19 cellular contexts compared by ENCODE assay signal in the genomic region with DNA sequence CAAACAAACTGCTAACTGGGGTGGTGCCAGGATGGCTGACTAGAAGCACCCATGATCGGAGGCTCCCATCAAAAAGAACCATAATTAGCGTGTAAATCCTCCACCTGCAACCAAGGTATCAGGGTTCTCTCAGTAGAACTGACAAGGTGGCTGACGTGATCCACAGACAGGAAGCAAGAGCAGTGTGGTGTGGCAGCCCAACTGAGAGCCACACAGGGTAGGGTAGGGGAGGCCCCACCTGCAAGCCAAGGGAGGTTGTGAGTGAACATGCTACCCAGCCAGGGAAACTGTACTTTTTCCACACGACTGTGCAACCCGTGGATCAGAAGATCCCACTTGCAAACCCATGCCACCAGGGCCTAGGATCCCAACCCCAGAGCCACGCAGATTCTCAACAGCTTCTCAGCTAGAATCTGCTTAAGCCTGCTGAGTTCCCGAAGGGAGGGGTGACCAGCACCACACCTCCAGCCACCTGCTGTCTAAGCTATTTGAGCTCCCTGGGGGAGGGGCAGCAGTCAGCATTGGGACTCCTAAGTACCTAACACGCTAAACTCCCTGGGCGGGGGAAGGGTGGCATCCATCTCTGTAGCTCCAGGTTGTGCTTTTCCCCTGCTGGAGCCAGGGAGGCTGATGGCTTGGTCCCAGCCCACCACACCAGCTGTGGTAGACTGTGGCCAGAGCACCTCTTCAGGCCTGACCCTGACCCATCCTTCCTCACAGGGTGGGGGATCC.
DNase-seq lines count a peak whose midpoint lies in the region; ATAC-seq, FAIRE-seq and TF ChIP-seq lines count a peak whose summit lies in the region.
"Had no signal": no experiment of that assay in that cellular context is flagged by ENCODE, and none has a peak within 500 bp of the region (broad histone marks: within the 10 kb centered on the region; RNA-seq: fewer than 3 reads in every experiment).

No MANE protein-coding gene starts in this region.

- no peak for TF ChIP-seq RAD21 in H1 (IDR thresholded peaks at IDR 0.05 in 1 of 2, conservative IDR thresholded peaks at IDR 0.05 in 1 of 2; ENCODE audit: low read depth in 2 of 2, low read length in 2 of 2)

- peaks cover 0 to 6% (median 2%) of the 10 kb centered on the region in 4 experiments; a peak in 6 of 7 replicates for H3K4me1 ChIP-seq in H1 (replicated peaks in 1 of 4; ENCODE audit: control insufficient read depth in 3 of 4, insufficient read depth in 4 of 4, low read length in 3 of 4)

- H3K79me2 ChIP-seq in H1 (ENCODE audit: control insufficient read depth in 1 of 2, insufficient read depth in 2 of 2, low read length in 2 of 2), result no peaks in the 10 kb centered on the region

- no peaks in the 10 kb centered on the region for H3K36me3 ChIP-seq in H1 (ENCODE audit: control insufficient read depth in 2 of 4, insufficient read depth in 4 of 4, low read length in 3 of 4)
- H3K36me3 ChIP-seq: thoracic aorta had no signal

- DNase-seq in DMS53 (lab: John Stamatoyannopoulos, UW) (peak; percentile 46), DMS53 treated with DMSO at 0.1 percent for 48 hours (lab: John Stamatoyannopoulos, UW; ENCODE audit: unreplicated experiment) (no peak), NCI-H510A treated with DMSO at 0.1 percent for 48 hours (lab: John Stamatoyannopoulos, UW) (peak; percentile 29), H1 (ENCODE audit: low read depth in 1 of 2, low spot score in 2 of 2) (peak in 1 of 2 experiments; percentile 54), Ammon's horn (ENCODE audit: low spot score) (no peak), medulla oblongata (ENCODE audit: extremely low spot score) (no peak)
- DNase-seq in stimulated activated effector memory CD8-positive, alpha-beta T cell treated with anti-CD3 and anti-CD28 coated beads, Interleukin-12 subunit alpha, Interleukin-12 subunit beta, amount 100 ng/mL, for 72 hours (ENCODE audit: low spot score in 2 of 2), result no peak
- DNase-seq: 8988T; activated naive CD4-positive, alpha-beta T cell treated with anti-CD3 and anti-CD28 coated beads for 36 hours; hippocampal formation; NCI-H2081 treated with DMSO at 0.1 percent for 48 hours; small intestine; SW 1271 had no signal

- no peaks in the 10 kb centered on the region for H3K27me3 ChIP-seq in H1 (replicated peaks in 1 of 4; ENCODE audit: control insufficient read depth in 3 of 4, extremely low read depth in 1 of 4, insufficient read depth in 3 of 4, low read length in 3 of 4)

- H2AK5ac ChIP-seq in H1 (ENCODE audit: low read depth, low read length), result no peak overlapping the region

- no peak overlapping the region for H3K56ac ChIP-seq in H1 (replicated peaks; ENCODE audit: insufficient read length, low read depth, low read length)

- no peak overlapping the region for H4K5ac ChIP-seq in H1 (ENCODE audit: insufficient read length, low read depth, low read length)

- 88% methylated on average over 9 of the region's 9 CpGs; no CpG with 5 or more reads in 1 of the 2 experiments for WGBS in H1 (ENCODE audit: extremely low coverage in 1 of 2, insufficient coverage in 1 of 2, insufficient read length in 1 of 2, insufficient replicate concordance in 2 of 2, low coverage in 1 of 2, low lambda C conversion rate in 2 of 2, missing lambda C conversion rate in 1 of 2), 2 experiments

- no peaks in the 10 kb centered on the region for H4K20me1 ChIP-seq in H1 (replicated peaks in 1 of 2; ENCODE audit: control insufficient read depth in 1 of 2, insufficient read depth in 2 of 2, low read length in 2 of 2)

- no peak overlapping the region for H4K91ac ChIP-seq in H1 (replicated peaks; ENCODE audit: insufficient read length, low read length)

- H3K23me2 ChIP-seq in H1 (ENCODE audit: low read depth, low read length), result no peaks in the 10 kb centered on the region

- TF ChIP-seq POLR2A in H1 (IDR thresholded peaks at IDR 0.05; ENCODE audit: control extremely low read depth in 1 of 2, low read depth in 2 of 2, low read length in 2 of 2), result no peak

- no peak overlapping the region for H2BK20ac ChIP-seq in H1 (ENCODE audit: low read length)

- POLR2A ChIA-PET in H1 (lab: Charles Lee; ENCODE audit: partially characterized antibody), result no interaction called here

- ATAC-seq in stimulated activated effector memory CD8-positive, alpha-beta T cell treated with anti-CD3 and anti-CD28 coated beads, Interleukin-12 subunit alpha, Interleukin-12 subunit beta, amount 100 ng/mL, for 72 hours, result peak; percentile 16
- no peak for ATAC-seq in GM19455 (IDR thresholded peaks at IDR 0.05; ENCODE audit: unreplicated experiment)

- no peak overlapping the region for H3K23ac ChIP-seq in H1 (ENCODE audit: insufficient read length)

- H3K14ac ChIP-seq in H1 (ENCODE audit: insufficient read length), result no peak overlapping the region

- H3K4me2 ChIP-seq in H1 (ENCODE audit: insufficient read depth in 1 of 2, low read depth in 2 of 2, low read length in 2 of 2), result no peak overlapping the region

- H2BK12ac ChIP-seq in H1 (ENCODE audit: low read depth, low read length), result no peak overlapping the region; the same call in 1 of the 2 replicates

- H2BK15ac ChIP-seq in H1 (ENCODE audit: low read length), result no peak overlapping the region

- H3K9me3 ChIP-seq in H1 (ENCODE audit: insufficient read depth in 2 of 2, low read depth in 1 of 2, low read length in 1 of 2), result no peaks in the 10 kb centered on the region
- H3K9me3 ChIP-seq: thoracic aorta had no signal

- H3K36me3 Mint-ChIP-seq in stimulated activated effector memory CD8-positive, alpha-beta T cell treated with anti-CD3 and anti-CD28 coated beads, Interleukin-12 subunit alpha, Interleukin-12 subunit beta, amount 100 ng/mL, for 72 hours, result no peaks in the 10 kb centered on the region

- no peak overlapping the region for H4K8ac ChIP-seq in H1 (ENCODE audit: extremely low read depth, insufficient read depth, low read length)

- H3K79me1 ChIP-seq in H1 (ENCODE audit: low read depth, low read length), result no peaks in the 10 kb centered on the region

- H3K4me3 Mint-ChIP-seq in stimulated activated effector memory CD8-positive, alpha-beta T cell treated with anti-CD3 and anti-CD28 coated beads, Interleukin-12 subunit alpha, Interleukin-12 subunit beta, amount 100 ng/mL, for 72 hours, result no peak overlapping the region
- H3K4me3 Mint-ChIP-seq: activated naive CD4-positive, alpha-beta T cell treated with anti-CD3 and anti-CD28 coated beads for 36 hours; neural crest cell had no signal

- H2BK5ac ChIP-seq in H1 (ENCODE audit: low read depth, low read length), result peak overlapping the region; percentile 75; the same call in 1 of the 2 replicates

- H3K27ac Mint-ChIP-seq in stimulated activated effector memory CD8-positive, alpha-beta T cell treated with anti-CD3 and anti-CD28 coated beads, Interleukin-12 subunit alpha, Interleukin-12 subunit beta, amount 100 ng/mL, for 72 hours, result no peak overlapping the region
- H3K27ac Mint-ChIP-seq: activated naive CD4-positive, alpha-beta T cell treated with anti-CD3 and anti-CD28 coated beads for 36 hours had no signal

- no peak overlapping the region for H3K18ac ChIP-seq in H1 (ENCODE audit: extremely low read depth, low read length)

- no peak for TF ChIP-seq CTCF in H1 (IDR thresholded peaks at IDR 0.05; ENCODE audit: control extremely low read depth in 1 of 3, insufficient read depth in 1 of 3, low read depth in 1 of 3, low read length in 3 of 3)

- no peaks in the 10 kb centered on the region for H3K4me1 Mint-ChIP-seq in stimulated activated effector memory CD8-positive, alpha-beta T cell treated with anti-CD3 and anti-CD28 coated beads, Interleukin-12 subunit alpha, Interleukin-12 subunit beta, amount 100 ng/mL, for 72 hours

- no peak overlapping the region for H3K4ac ChIP-seq in H1 (replicated peaks; ENCODE audit: insufficient read length, low read depth, low read length)

- no peak overlapping the region for H2BK120ac ChIP-seq in H1 (replicated peaks; ENCODE audit: low read depth, low read length)

- CTCF ChIA-PET in H1 (lab: Charles Lee; ENCODE audit: partially characterized antibody), result no interaction called here

- H3K9ac ChIP-seq in H1 (replicated peaks in 1 of 4; ENCODE audit: extremely low read depth in 1 of 4, low read depth in 3 of 4, low read length in 3 of 4), result no peak overlapping the region

- peak overlapping the region; percentile 57; the same call in 1 of the 2 replicates for H2AFZ ChIP-seq in H1 (ENCODE audit: low read length)

- TF ChIP-seq EP300 in H1 (IDR thresholded peaks at IDR 0.05; ENCODE audit: borderline replicate concordance in 1 of 2, low read depth in 2 of 2, low read length in 2 of 2), result no peak

- FAIRE-seq in H1 (lab: Jason Lieb, UNC), result no peak
- FAIRE-seq: colon, small intestine, TTC549 had no signal

- H3K27ac ChIP-seq in H1 (ENCODE audit: low read depth, low read length), result no peak overlapping the region
- H3K27ac ChIP-seq: RWPE1, thoracic aorta had no signal

- peaks cover 3% of the 10 kb centered on the region for H3K9me3 Mint-ChIP-seq in stimulated activated effector memory CD8-positive, alpha-beta T cell treated with anti-CD3 and anti-CD28 coated beads, Interleukin-12 subunit alpha, Interleukin-12 subunit beta, amount 100 ng/mL, for 72 hours

- peak overlapping the region in 1 of 4 experiments; percentile 23; a peak in 1 of 8 replicates for H3K4me3 ChIP-seq in H1 (ENCODE audit: extremely low read depth in 1 of 4, insufficient read depth in 2 of 4, low read depth in 3 of 4, low read length in 4 of 4)
- H3K4me3 ChIP-seq: thoracic aorta had no signal

TF ChIP-seq in H1, 55 proteins besides CTCF, POLR2A, EP300 and RAD21 (continues in another document):
- TF ChIP-seq RNF2 (IDR thresholded peaks at IDR 0.05; ENCODE audit: borderline replicate concordance, low read depth, low read length, missing control alignments, poor library complexity, severe bottlenecking) (no peak), RFX5 (IDR thresholded peaks at IDR 0.05; ENCODE audit: borderline replicate concordance, low read depth, low read length) (no peak), POLR2AphosphoS5 (IDR thresholded peaks at IDR 0.05; ENCODE audit: low read depth, low read length) (no peak), HDAC2 (IDR thresholded peaks at IDR 0.05; ENCODE audit: borderline replicate concordance in 1 of 2, low read depth in 2 of 2, low read length in 2 of 2) (no peak), USF2 (IDR thresholded peaks at IDR 0.05; ENCODE audit: low read length) (no peak), NANOG (IDR thresholded peaks at IDR 0.05; ENCODE audit: insufficient read depth, low read depth, low read length, poor library complexity, severe bottlenecking) (peak; percentile 27), CBX5 (IDR thresholded peaks at IDR 0.05; ENCODE audit: low read depth, low read length) (no peak), SP2 (IDR thresholded peaks at IDR 0.05; ENCODE audit: low read length) (no peak), ASH2L (IDR thresholded peaks at IDR 0.05; ENCODE audit: low read length) (peak; percentile 60)

Comparison
In these comparisons a context has a peak if more than half of its experiments do, and no peak if none do; other contexts are left out.
1. DNase-seq: peak in DMS53 (single experiment) and NCI-H510A treated with DMSO at 0.1 percent for 48 hours (single experiment); none in DMS53 treated with DMSO at 0.1 percent for 48 hours (single experiment), stimulated activated effector memory CD8-positive, alpha-beta T cell treated with anti-CD3 and anti-CD28 coated beads, Interleukin-12 subunit alpha, Interleukin-12 subunit beta, amount 100 ng/mL, for 72 hours (0 of 2), Ammon's horn (single experiment) and medulla oblongata (single experiment).